In the genomic region with DNA sequence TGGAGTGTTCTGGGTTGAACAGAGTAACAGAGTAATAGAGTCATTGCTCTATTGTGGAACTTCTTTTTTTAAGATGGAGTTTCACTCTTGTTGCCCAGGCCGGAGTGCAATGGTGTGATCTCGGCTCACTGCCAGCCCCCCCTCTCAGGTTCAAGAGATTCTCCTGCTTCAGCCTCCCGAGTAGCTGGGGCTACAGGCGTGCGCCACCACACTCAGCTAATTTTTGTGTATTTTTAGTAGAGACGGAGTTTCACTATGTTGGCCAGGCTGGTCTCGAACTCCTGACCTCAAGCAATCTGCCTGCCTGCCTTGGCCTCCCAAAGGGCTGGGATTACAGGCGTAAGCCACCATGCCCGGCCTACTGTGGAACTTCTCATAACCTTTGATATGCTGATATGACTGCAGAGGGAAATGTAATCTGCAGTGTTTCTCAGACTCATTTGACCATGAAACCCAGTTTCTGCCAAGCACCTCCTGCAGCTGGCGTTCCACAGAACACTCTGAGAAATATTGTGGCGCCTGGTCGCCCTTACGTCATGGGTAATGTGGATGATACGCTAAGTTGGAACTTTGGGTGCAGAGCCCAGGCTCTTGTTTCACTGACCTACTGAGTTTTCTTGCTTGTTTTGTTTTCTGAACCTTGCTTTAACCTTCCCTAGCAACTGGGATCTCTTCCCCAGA, we compare ENCODE assay signal across 1 cellular context.
A peak's percentile ranks its signal among the peaks of the same experiment; 100 is the strongest.
TF ChIP-seq lines count a peak whose summit lies in the region.

No MANE protein-coding gene starts in this region.

TF ChIP-seq in GM12878, 131 proteins besides CTCF, POLR2A, EP300 and RAD21 (continued from another document):
- TF ChIP-seq, protein P1, sequence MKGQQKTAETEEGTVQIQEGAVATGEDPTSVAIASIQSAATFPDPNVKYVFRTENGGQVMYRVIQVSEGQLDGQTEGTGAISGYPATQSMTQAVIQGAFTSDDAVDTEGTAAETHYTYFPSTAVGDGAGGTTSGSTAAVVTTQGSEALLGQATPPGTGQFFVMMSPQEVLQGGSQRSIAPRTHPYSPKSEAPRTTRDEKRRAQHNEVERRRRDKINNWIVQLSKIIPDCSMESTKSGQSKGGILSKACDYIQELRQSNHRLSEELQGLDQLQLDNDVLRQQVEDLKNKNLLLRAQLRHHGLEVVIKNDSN (IDR thresholded peaks at IDR 0.05; ENCODE audit: borderline replicate concordance, extremely low read length, insufficient read depth, low read depth, low read length) = no peak
- TF ChIP-seq, protein P2, sequence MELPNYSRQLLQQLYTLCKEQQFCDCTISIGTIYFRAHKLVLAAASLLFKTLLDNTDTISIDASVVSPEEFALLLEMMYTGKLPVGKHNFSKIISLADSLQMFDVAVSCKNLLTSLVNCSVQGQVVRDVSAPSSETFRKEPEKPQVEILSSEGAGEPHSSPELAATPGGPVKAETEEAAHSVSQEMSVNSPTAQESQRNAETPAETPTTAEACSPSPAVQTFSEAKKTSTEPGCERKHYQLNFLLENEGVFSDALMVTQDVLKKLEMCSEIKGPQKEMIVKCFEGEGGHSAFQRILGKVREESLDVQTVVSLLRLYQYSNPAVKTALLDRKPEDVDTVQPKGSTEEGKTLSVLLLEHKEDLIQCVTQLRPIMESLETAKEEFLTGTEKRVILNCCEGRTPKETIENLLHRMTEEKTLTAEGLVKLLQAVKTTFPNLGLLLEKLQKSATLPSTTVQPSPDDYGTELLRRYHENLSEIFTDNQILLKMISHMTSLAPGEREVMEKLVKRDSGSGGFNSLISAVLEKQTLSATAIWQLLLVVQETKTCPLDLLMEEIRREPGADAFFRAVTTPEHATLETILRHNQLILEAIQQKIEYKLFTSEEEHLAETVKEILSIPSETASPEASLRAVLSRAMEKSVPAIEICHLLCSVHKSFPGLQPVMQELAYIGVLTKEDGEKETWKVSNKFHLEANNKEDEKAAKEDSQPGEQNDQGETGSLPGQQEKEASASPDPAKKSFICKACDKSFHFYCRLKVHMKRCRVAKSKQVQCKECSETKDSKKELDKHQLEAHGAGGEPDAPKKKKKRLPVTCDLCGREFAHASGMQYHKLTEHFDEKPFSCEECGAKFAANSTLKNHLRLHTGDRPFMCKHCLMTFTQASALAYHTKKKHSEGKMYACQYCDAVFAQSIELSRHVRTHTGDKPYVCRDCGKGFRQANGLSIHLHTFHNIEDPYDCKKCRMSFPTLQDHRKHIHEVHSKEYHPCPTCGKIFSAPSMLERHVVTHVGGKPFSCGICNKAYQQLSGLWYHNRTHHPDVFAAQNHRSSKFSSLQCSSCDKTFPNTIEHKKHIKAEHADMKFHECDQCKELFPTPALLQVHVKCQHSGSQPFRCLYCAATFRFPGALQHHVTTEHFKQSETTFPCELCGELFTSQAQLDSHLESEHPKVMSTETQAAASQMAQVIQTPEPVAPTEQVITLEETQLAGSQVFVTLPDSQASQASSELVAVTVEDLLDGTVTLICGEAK (IDR thresholded peaks at IDR 0.05; ENCODE audit: borderline replicate concordance) = no peak
- no peak for TF ChIP-seq SUZ12 (IDR thresholded peaks at IDR 0.05; ENCODE audit: unreplicated experiment)
- peak; percentile 79 for TF ChIP-seq ZNF217 (IDR thresholded peaks at IDR 0.05)
- peak; percentile 60; the same call in 1 of the 2 replicates for TF ChIP-seq CBX5 (IDR thresholded peaks at IDR 0.05; ENCODE audit: low read depth)
